2 cellular contexts compared by ENCODE assay signal in the genomic region with DNA sequence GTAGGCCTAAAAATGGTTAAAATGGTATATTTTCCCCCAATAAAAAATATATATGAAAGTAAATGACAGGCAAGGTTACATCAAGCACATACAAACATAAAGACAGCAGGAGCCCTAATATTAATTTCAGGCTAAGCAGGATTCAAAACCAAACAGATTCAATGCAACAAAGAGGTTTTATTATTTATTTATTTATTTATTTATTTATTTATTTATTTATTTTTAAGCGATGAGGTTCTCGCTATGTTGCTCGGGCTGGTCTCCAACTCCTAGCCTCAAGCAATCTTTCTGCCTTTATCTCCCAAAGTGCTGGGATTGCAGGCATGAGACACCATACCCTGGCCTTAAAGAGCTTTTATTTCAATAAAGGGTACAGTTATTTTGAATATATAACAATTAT.
TF ChIP-seq lines count a peak whose summit lies in the region.

No MANE protein-coding gene starts in this region.

TF ChIP-seq in HCT116, 20 proteins besides CTCF, POLR2A, EP300 and RAD21 (continued from another document):
- TF ChIP-seq, protein P1, sequence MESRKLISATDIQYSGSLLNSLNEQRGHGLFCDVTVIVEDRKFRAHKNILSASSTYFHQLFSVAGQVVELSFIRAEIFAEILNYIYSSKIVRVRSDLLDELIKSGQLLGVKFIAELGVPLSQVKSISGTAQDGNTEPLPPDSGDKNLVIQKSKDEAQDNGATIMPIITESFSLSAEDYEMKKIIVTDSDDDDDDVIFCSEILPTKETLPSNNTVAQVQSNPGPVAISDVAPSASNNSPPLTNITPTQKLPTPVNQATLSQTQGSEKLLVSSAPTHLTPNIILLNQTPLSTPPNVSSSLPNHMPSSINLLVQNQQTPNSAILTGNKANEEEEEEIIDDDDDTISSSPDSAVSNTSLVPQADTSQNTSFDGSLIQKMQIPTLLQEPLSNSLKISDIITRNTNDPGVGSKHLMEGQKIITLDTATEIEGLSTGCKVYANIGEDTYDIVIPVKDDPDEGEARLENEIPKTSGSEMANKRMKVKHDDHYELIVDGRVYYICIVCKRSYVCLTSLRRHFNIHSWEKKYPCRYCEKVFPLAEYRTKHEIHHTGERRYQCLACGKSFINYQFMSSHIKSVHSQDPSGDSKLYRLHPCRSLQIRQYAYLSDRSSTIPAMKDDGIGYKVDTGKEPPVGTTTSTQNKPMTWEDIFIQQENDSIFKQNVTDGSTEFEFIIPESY (IDR thresholded peaks at IDR 0.05; ENCODE audit: extremely low read depth, insufficient replicate concordance, low read length): no peak
- TF ChIP-seq CEBPB (IDR thresholded peaks at IDR 0.05; ENCODE audit: low read depth) (no peak), YY1 (IDR thresholded peaks at IDR 0.05; ENCODE audit: extremely low read depth, insufficient replicate concordance, low read depth, low read length) (no peak), CBX3 (IDR thresholded peaks at IDR 0.05; ENCODE audit: low read depth) (no peak), EZH2phosphoT487 (IDR thresholded peaks at IDR 0.05; ENCODE audit: borderline replicate concordance) (no peak), ZFX (IDR thresholded peaks at IDR 0.05) (no peak), TCF7L2 (IDR thresholded peaks at IDR 0.05; ENCODE audit: borderline replicate concordance, extremely low read depth, insufficient read depth, insufficient read length) (no peak), FOSL1 (IDR thresholded peaks at IDR 0.05; ENCODE audit: low read depth) (no peak), POLR2AphosphoS5 (IDR thresholded peaks at IDR 0.05; ENCODE audit: low read depth, low read length) (no peak), EGR1 (IDR thresholded peaks at IDR 0.05; ENCODE audit: low read depth) (no peak), ELF1 (IDR thresholded peaks at IDR 0.05; ENCODE audit: borderline replicate concordance, low read depth) (no peak)
- TF ChIP-seq, protein P2, sequence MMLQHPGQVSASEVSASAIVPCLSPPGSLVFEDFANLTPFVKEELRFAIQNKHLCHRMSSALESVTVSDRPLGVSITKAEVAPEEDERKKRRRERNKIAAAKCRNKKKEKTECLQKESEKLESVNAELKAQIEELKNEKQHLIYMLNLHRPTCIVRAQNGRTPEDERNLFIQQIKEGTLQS (IDR thresholded peaks at IDR 0.05): no peak
- TF ChIP-seq, protein P3, sequence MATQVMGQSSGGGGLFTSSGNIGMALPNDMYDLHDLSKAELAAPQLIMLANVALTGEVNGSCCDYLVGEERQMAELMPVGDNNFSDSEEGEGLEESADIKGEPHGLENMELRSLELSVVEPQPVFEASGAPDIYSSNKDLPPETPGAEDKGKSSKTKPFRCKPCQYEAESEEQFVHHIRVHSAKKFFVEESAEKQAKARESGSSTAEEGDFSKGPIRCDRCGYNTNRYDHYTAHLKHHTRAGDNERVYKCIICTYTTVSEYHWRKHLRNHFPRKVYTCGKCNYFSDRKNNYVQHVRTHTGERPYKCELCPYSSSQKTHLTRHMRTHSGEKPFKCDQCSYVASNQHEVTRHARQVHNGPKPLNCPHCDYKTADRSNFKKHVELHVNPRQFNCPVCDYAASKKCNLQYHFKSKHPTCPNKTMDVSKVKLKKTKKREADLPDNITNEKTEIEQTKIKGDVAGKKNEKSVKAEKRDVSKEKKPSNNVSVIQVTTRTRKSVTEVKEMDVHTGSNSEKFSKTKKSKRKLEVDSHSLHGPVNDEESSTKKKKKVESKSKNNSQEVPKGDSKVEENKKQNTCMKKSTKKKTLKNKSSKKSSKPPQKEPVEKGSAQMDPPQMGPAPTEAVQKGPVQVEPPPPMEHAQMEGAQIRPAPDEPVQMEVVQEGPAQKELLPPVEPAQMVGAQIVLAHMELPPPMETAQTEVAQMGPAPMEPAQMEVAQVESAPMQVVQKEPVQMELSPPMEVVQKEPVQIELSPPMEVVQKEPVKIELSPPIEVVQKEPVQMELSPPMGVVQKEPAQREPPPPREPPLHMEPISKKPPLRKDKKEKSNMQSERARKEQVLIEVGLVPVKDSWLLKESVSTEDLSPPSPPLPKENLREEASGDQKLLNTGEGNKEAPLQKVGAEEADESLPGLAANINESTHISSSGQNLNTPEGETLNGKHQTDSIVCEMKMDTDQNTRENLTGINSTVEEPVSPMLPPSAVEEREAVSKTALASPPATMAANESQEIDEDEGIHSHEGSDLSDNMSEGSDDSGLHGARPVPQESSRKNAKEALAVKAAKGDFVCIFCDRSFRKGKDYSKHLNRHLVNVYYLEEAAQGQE (IDR thresholded peaks at IDR 0.05; ENCODE audit: low read depth): no peak

TF ChIP-seq in HEK293, 187 proteins besides CTCF, POLR2A, EP300 and RAD21 (continued from another document and continues in another):
- TF ChIP-seq ZNF560 (tag by site-specific recombination; IDR thresholded peaks at IDR 0.05; ENCODE audit: borderline replicate concordance) (0 out of 2 replicates have a peak, but pooled peaks have one; percentile 21), ZNF830 (tag by site-specific recombination; IDR thresholded peaks at IDR 0.05; ENCODE audit: low read depth) (no peak), GFI1B (tag by site-specific recombination; IDR thresholded peaks at IDR 0.05) (no peak), SP3 (tag by site-specific recombination; IDR thresholded peaks at IDR 0.05) (no peak), ZNF140 (tag by site-specific recombination; IDR thresholded peaks at IDR 0.05) (peak; percentile 49; the same call in 1 of the 2 replicates), ZBTB8A (tag by site-specific recombination; IDR thresholded peaks at IDR 0.05) (peak; percentile 53; the same call in 1 of the 2 replicates), MZF1 (tag by site-specific recombination; IDR thresholded peaks at IDR 0.05; ENCODE audit: borderline replicate concordance) (no peak), ZNF837 (tag by site-specific recombination; IDR thresholded peaks at IDR 0.05) (no peak), ZNF629 (tag by site-specific recombination; IDR thresholded peaks at IDR 0.05) (no peak), SCRT1 (tag by site-specific recombination; IDR thresholded peaks at IDR 0.05; ENCODE audit: borderline replicate concordance) (no peak), ZNF155 (tag by site-specific recombination; IDR thresholded peaks at IDR 0.05) (no peak), WT1 (tag by site-specific recombination; IDR thresholded peaks at IDR 0.05) (no peak), YY1 (tag by site-specific recombination; IDR thresholded peaks at IDR 0.05) (no peak), ZNF555 (tag by site-specific recombination; conservative IDR thresholded peaks at IDR 0.05) (peak; percentile 61), TCF7L2 (IDR thresholded peaks at IDR 0.05; ENCODE audit: borderline replicate concordance, low read depth, low read length) (no peak), ZNF48 (tag by site-specific recombination; IDR thresholded peaks at IDR 0.05) (no peak), ZNF394 (tag by site-specific recombination; IDR thresholded peaks at IDR 0.05; ENCODE audit: borderline replicate concordance) (peak; percentile 86; the same call in 1 of the 2 replicates), HOXD13 (CRISPR knock-in tag; IDR thresholded peaks at IDR 0.05; ENCODE audit: borderline replicate concordance) (no peak), ZNF169 (tag by site-specific recombination; IDR thresholded peaks at IDR 0.05) (no peak), KLF9 (tag by site-specific recombination; IDR thresholded peaks at IDR 0.05; ENCODE audit: low read depth) (no peak)
- TF ChIP-seq, protein P4, sequence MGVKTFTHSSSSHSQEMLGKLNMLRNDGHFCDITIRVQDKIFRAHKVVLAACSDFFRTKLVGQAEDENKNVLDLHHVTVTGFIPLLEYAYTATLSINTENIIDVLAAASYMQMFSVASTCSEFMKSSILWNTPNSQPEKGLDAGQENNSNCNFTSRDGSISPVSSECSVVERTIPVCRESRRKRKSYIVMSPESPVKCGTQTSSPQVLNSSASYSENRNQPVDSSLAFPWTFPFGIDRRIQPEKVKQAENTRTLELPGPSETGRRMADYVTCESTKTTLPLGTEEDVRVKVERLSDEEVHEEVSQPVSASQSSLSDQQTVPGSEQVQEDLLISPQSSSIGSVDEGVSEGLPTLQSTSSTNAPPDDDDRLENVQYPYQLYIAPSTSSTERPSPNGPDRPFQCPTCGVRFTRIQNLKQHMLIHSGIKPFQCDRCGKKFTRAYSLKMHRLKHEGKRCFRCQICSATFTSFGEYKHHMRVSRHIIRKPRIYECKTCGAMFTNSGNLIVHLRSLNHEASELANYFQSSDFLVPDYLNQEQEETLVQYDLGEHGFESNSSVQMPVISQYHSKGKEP (tag by site-specific recombination; IDR thresholded peaks at IDR 0.05): no peak
- TF ChIP-seq, protein P5, sequence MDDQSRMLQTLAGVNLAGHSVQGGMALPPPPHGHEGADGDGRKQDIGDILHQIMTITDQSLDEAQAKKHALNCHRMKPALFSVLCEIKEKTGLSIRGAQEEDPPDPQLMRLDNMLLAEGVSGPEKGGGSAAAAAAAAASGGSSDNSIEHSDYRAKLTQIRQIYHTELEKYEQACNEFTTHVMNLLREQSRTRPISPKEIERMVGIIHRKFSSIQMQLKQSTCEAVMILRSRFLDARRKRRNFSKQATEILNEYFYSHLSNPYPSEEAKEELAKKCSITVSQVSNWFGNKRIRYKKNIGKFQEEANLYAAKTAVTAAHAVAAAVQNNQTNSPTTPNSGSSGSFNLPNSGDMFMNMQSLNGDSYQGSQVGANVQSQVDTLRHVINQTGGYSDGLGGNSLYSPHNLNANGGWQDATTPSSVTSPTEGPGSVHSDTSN (CRISPR knock-in tag; IDR thresholded peaks at IDR 0.05): no peak
- TF ChIP-seq, protein P6, sequence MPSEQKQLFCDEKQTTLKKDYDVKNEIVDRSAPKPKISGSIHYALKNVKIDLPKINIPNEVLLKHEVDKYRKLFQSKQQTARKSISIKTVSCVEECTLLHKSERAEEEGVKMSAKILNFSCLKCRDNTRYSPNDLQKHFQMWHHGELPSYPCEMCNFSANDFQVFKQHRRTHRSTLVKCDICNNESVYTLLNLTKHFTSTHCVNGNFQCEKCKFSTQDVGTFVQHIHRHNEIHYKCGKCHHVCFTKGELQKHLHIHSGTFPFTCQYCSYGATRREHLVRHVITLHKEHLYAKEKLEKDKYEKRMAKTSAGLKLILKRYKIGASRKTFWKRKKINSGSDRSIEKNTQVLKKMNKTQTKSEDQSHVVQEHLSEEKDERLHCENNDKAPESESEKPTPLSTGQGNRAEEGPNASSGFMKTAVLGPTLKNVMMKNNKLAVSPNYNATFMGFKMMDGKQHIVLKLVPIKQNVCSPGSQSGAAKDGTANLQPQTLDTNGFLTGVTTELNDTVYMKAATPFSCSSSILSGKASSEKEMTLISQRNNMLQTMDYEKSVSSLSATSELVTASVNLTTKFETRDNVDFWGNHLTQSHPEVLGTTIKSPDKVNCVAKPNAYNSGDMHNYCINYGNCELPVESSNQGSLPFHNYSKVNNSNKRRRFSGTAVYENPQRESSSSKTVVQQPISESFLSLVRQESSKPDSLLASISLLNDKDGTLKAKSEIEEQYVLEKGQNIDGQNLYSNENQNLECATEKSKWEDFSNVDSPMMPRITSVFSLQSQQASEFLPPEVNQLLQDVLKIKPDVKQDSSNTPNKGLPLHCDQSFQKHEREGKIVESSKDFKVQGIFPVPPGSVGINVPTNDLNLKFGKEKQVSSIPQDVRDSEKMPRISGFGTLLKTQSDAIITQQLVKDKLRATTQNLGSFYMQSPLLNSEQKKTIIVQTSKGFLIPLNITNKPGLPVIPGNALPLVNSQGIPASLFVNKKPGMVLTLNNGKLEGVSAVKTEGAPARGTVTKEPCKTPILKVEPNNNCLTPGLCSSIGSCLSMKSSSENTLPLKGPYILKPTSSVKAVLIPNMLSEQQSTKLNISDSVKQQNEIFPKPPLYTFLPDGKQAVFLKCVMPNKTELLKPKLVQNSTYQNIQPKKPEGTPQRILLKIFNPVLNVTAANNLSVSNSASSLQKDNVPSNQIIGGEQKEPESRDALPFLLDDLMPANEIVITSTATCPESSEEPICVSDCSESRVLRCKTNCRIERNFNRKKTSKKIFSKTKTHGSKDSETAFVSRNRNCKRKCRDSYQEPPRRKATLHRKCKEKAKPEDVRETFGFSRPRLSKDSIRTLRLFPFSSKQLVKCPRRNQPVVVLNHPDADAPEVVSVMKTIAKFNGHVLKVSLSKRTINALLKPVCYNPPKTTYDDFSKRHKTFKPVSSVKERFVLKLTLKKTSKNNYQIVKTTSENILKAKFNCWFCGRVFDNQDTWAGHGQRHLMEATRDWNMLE (tag by site-specific recombination; conservative IDR thresholded peaks at IDR 0.05; ENCODE audit: low read depth): peak; percentile 81
- TF ChIP-seq, protein P7, sequence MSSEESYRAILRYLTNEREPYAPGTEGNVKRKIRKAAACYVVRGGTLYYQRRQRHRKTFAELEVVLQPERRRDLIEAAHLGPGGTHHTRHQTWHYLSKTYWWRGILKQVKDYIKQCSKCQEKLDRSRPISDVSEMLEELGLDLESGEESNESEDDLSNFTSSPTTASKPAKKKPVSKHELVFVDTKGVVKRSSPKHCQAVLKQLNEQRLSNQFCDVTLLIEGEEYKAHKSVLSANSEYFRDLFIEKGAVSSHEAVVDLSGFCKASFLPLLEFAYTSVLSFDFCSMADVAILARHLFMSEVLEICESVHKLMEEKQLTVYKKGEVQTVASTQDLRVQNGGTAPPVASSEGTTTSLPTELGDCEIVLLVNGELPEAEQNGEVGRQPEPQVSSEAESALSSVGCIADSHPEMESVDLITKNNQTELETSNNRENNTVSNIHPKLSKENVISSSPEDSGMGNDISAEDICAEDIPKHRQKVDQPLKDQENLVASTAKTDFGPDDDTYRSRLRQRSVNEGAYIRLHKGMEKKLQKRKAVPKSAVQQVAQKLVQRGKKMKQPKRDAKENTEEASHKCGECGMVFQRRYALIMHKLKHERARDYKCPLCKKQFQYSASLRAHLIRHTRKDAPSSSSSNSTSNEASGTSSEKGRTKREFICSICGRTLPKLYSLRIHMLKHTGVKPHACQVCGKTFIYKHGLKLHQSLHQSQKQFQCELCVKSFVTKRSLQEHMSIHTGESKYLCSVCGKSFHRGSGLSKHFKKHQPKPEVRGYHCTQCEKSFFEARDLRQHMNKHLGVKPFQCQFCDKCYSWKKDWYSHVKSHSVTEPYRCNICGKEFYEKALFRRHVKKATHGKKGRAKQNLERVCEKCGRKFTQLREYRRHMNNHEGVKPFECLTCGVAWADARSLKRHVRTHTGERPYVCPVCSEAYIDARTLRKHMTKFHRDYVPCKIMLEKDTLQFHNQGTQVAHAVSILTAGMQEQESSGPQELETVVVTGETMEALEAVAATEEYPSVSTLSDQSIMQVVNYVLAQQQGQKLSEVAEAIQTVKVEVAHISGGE (tag by site-specific recombination; conservative IDR thresholded peaks at IDR 0.05; ENCODE audit: low read depth): peak; percentile 61
- TF ChIP-seq, protein P8, sequence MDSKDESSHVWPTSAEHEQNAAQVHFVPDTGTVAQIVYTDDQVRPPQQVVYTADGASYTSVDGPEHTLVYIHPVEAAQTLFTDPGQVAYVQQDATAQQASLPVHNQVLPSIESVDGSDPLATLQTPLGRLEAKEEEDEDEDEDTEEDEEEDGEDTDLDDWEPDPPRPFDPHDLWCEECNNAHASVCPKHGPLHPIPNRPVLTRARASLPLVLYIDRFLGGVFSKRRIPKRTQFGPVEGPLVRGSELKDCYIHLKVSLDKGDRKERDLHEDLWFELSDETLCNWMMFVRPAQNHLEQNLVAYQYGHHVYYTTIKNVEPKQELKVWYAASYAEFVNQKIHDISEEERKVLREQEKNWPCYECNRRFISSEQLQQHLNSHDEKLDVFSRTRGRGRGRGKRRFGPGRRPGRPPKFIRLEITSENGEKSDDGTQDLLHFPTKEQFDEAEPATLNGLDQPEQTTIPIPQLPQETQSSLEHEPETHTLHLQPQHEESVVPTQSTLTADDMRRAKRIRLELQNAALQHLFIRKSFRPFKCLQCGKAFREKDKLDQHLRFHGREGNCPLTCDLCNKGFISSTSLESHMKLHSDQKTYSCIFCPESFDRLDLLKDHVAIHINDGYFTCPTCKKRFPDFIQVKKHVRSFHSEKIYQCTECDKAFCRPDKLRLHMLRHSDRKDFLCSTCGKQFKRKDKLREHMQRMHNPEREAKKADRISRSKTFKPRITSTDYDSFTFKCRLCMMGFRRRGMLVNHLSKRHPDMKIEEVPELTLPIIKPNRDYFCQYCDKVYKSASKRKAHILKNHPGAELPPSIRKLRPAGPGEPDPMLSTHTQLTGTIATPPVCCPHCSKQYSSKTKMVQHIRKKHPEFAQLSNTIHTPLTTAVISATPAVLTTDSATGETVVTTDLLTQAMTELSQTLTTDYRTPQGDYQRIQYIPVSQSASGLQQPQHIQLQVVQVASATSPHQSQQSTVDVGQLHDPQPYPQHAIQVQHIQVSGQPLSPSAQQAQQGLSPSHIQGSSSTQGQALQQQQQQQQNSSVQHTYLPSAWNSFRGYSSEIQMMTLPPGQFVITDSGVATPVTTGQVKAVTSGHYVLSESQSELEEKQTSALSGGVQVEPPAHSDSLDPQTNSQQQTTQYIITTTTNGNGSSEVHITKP (tag by site-specific recombination; IDR thresholded peaks at IDR 0.05): no peak
